ENCODE assay signal across 8 cellular contexts in genomic region chr2:174211954-174212353, GRCh38.
"Had no signal": no experiment of that assay in that cellular context is flagged by ENCODE, and none has a peak within 500 bp of the region (broad histone marks: within the 10 kb centered on the region; RNA-seq: fewer than 3 reads in every experiment).

No MANE protein-coding gene starts in this region.

- ATAC-seq: HCT116, HepG2 had no signal

- FAIRE-seq: HepG2 had no signal

- H3K27me3 Mint-ChIP-seq: IgD-negative memory B cell had no signal

- H3K4me3 Mint-ChIP-seq: IgD-negative memory B cell had no signal

- H3K4me3 ChIP-seq: GM23248, HAP-1 had no signal

- H3K36me3 ChIP-seq: HAP-1 had no signal

- H3K9me3 Mint-ChIP-seq: IgD-negative memory B cell had no signal

- DNase-seq: GM23248, GOT3, H7, KG1 had no signal

- H3K9me3 ChIP-seq: HAP-1 had no signal

- H3K27ac ChIP-seq: GM23248 had no signal
